In genomic region chr7:140209866-140210609, GRCh38 we compare ENCODE assay signal across 7 cellular contexts. TPM values are rescaled to one million over a fixed set of nuclear protein-coding genes. Genes with fewer than 3 reads are reported as not detected.
DNase-seq lines count a peak whose midpoint lies in the region; ATAC-seq and TF ChIP-seq lines count a peak whose summit lies in the region.

No MANE protein-coding gene starts in this region.

- H3K9me3 ChIP-seq in mucosa of descending colon = no peaks in the 10 kb centered on the region

- peak; percentile 22 for DNase-seq in activated CD4-positive, alpha-beta T cell treated with anti-CD3 and anti-CD28 coated beads, Interleukin-2, amount 50 U/mL, for 1 hour
- DNase-seq in mucosa of descending colon (peak; percentile 36 to 76 (median 53)), HCEC 1CT (no peak), NCI-H1105 treated with DMSO at 0.1 percent for 48 hours (lab: John Stamatoyannopoulos, UW) (no peak)

- peak; percentile 92 for ATAC-seq in GM19397 (IDR thresholded peaks at IDR 0.05; ENCODE audit: unreplicated experiment)
- peak; percentile 92 for ATAC-seq in HG03097 (IDR thresholded peaks at IDR 0.05; ENCODE audit: low FRiP score, unreplicated experiment)
- peak; percentile 6 for ATAC-seq in mucosa of descending colon
- ATAC-seq in SK-N-SH treated with all-trans-retinoic acid at 6 μM for 48 hours = no peak

- no peaks in the 10 kb centered on the region for H3K36me3 ChIP-seq in mucosa of descending colon (ENCODE audit: low read depth)

- H3K4me1 ChIP-seq in mucosa of descending colon (ENCODE audit: low read depth) = peaks cover 32% of the 10 kb centered on the region

- H3K4me3 ChIP-seq in mucosa of descending colon = no peak overlapping the region

- intact Hi-C loops in mucosa of descending colon (cut with DNase I, micrococcal nuclease) = no loop called here

- TF ChIP-seq CTCF in mucosa of descending colon (IDR thresholded peaks at IDR 0.05) = no peak

TF ChIP-seq in SK-N-SH treated with all-trans-retinoic acid at 6 μM for 48 hours, 23 proteins besides CTCF, POLR2A, EP300 and RAD21:
- TF ChIP-seq GLIS3 (CRISPR knock-in tag; IDR thresholded peaks at IDR 0.05) (no peak), PATZ1 (CRISPR knock-in tag; IDR thresholded peaks at IDR 0.05; ENCODE audit: borderline replicate concordance) (no peak), OSR1 (CRISPR knock-in tag; IDR thresholded peaks at IDR 0.05) (no peak), ZNF8 (CRISPR knock-in tag; IDR thresholded peaks at IDR 0.05) (no peak), BACH2 (CRISPR knock-in tag; IDR thresholded peaks at IDR 0.05; ENCODE audit: borderline replicate concordance) (no peak), ZC3H10 (CRISPR knock-in tag; IDR thresholded peaks at IDR 0.05) (no peak), CSDC2 (CRISPR knock-in tag; IDR thresholded peaks at IDR 0.05) (no peak), CSRNP3 (CRISPR knock-in tag; IDR thresholded peaks at IDR 0.05) (no peak), ZFP30 (CRISPR knock-in tag; IDR thresholded peaks at IDR 0.05) (no peak), RARB (CRISPR knock-in tag; IDR thresholded peaks at IDR 0.05) (no peak), POU6F1 (CRISPR knock-in tag; IDR thresholded peaks at IDR 0.05; ENCODE audit: borderline replicate concordance, low read depth) (no peak), ZNF70 (CRISPR knock-in tag; IDR thresholded peaks at IDR 0.05) (no peak), SNAI2 (CRISPR knock-in tag; IDR thresholded peaks at IDR 0.05) (no peak), TOX (CRISPR knock-in tag; IDR thresholded peaks at IDR 0.05; ENCODE audit: borderline replicate concordance) (no peak), ZFP3 (CRISPR knock-in tag; IDR thresholded peaks at IDR 0.05) (no peak), TCF4 (CRISPR knock-in tag; IDR thresholded peaks at IDR 0.05; ENCODE audit: borderline replicate concordance) (no peak)

RNA-seq across cellular contexts. Expression of gene KDM7A, which starts 33.3 kb away (rescaled TPM):
- total RNA-seq in mucosa of descending colon = 10 to 100 TPM; 27.4 to 45.4 (median 27.9) TPM

Comparison
In these comparisons a context has a peak if more than half of its experiments do, and no peak if none do; other contexts are left out.
1. DNase-seq: peak in activated CD4-positive, alpha-beta T cell treated with anti-CD3 and anti-CD28 coated beads, Interleukin-2, amount 50 U/mL, for 1 hour (single experiment) and mucosa of descending colon (3 of 3); none in HCEC 1CT (single experiment) and NCI-H1105 treated with DMSO at 0.1 percent for 48 hours (single experiment).